ENCODE assay signal across 18 cellular contexts in genomic region chr5:68708842-68709170, GRCh38.
A peak's percentile ranks its signal among the peaks of the same experiment; 100 is the strongest.
DNase-seq lines count a peak whose midpoint lies in the region; ATAC-seq and TF ChIP-seq lines count a peak whose summit lies in the region.
"Had no signal": no experiment of that assay in that cellular context is flagged by ENCODE, and none has a peak within 500 bp of the region (broad histone marks: within the 10 kb centered on the region; RNA-seq: fewer than 3 reads in every experiment).

No MANE protein-coding gene starts in this region.

- no peak for DNase-seq in SK-N-MC (ENCODE audit: low read depth, low spot score)
- no peak for DNase-seq in left lobe of liver (ENCODE audit: low spot score)
- no peak for DNase-seq in smooth muscle cell (lab: John Stamatoyannopoulos, UW; ENCODE audit: unreplicated experiment)
- DNase-seq in activated CD8-positive, alpha-beta T cell treated with anti-CD3 and anti-CD28 coated beads for 36 hours = no peak
- DNase-seq in esophagus squamous epithelium (lab: John Stamatoyannopoulos, UW) = no peak
- DNase-seq in stimulated activated naive B cell treated with anti-CD40 and anti-IgM and Interleukin-4, amounts not matched to agents 10 μg/mL and 1 μg/mL and 100 μg/mL, for 72 hours = no peak
- DNase-seq: Calu3; CD4-positive, alpha-beta memory T cell; IMR-90; Kasumi-1; MM.1S; NCI-H1092 treated with DMSO at 0.1 percent for 48 hours; NCI-H1694 treated with DMSO at 0.1 percent for 48 hours; NCI-H226; NK-92 treated with Interleukin-12 subunit alpha and Interleukin-12 subunit beta, amount 100 ng/mL, for 24 hours; SIG-M5 had no signal

- ATAC-seq in left lobe of liver = peak; percentile 23
- no peak for ATAC-seq in activated CD8-positive, alpha-beta T cell treated with anti-CD3 and anti-CD28 coated beads for 36 hours
- no peak for ATAC-seq in stimulated activated naive B cell treated with anti-CD40 and anti-IgM and Interleukin-4, amounts not matched to agents 10 μg/mL and 1 μg/mL and 100 μg/mL, for 72 hours (replicated peaks)

- peaks cover 7% of the 10 kb centered on the region for H3F3A ChIP-seq in smooth muscle cell (ENCODE audit: low read depth)

- H3K9me3 ChIP-seq in BLaER1 treated with 17β-estradiol and CSF1 and Interleukin-3, amounts not matched to agents 10 nM and 100 nM (replicated peaks in 1 of 11) = peaks cover 0 to 14% (median 4%) of the 10 kb centered on the region in 11 experiments; a peak in 5 of 22 replicates
- H3K9me3 ChIP-seq in SK-N-MC (ENCODE audit: low read depth, low read length) (no peaks in the 10 kb centered on the region), smooth muscle cell (replicated peaks; ENCODE audit: low read depth) (no peaks in the 10 kb centered on the region), esophagus squamous epithelium (no peaks in the 10 kb centered on the region)
- H3K9me3 ChIP-seq: HAP-1 had no signal

- TF ChIP-seq CTCF in smooth muscle cell (IDR thresholded peaks at IDR 0.05; ENCODE audit: borderline replicate concordance, insufficient read depth, poor library complexity, severe bottlenecking) (no peak), esophagus squamous epithelium (IDR thresholded peaks at IDR 0.05) (no peak)
- TF ChIP-seq CTCF in activated CD8-positive, alpha-beta T cell treated with anti-CD3 and anti-CD28 coated beads for 36 hours (IDR thresholded peaks at IDR 0.05) = no peak

- no peak for TF ChIP-seq POLR2A in esophagus squamous epithelium (IDR thresholded peaks at IDR 0.05)

- no peak overlapping the region for H3K27ac Mint-ChIP-seq in activated CD8-positive, alpha-beta T cell treated with anti-CD3 and anti-CD28 coated beads for 36 hours
- no peak overlapping the region for H3K27ac Mint-ChIP-seq in stimulated activated naive B cell treated with anti-CD40 and anti-IgM and Interleukin-4, amounts not matched to agents 10 μg/mL and 1 μg/mL and 100 μg/mL, for 72 hours
- H3K27ac Mint-ChIP-seq: CD4-positive, alpha-beta memory T cell had no signal

- peak overlapping the region; percentile 36 for H2AFZ ChIP-seq in smooth muscle cell (ENCODE audit: low read depth)

- no peaks in the 10 kb centered on the region for H3K9me3 Mint-ChIP-seq in activated CD8-positive, alpha-beta T cell treated with anti-CD3 and anti-CD28 coated beads for 36 hours
- H3K9me3 Mint-ChIP-seq in stimulated activated naive B cell treated with anti-CD40 and anti-IgM and Interleukin-4, amounts not matched to agents 10 μg/mL and 1 μg/mL and 100 μg/mL, for 72 hours = peaks cover 2 to 4% of the 10 kb centered on the region in 2 donors

- no peak overlapping the region for H3K27ac ChIP-seq in BLaER1 treated with 17β-estradiol and CSF1 and Interleukin-3, amounts not matched to agents 10 nM and 100 nM
- peak overlapping the region; percentile 74 for H3K27ac ChIP-seq in SK-N-MC
- peak overlapping the region; percentile 1 for H3K27ac ChIP-seq in smooth muscle cell (ENCODE audit: low read depth)
- H3K27ac ChIP-seq in esophagus squamous epithelium = no peak overlapping the region

- peaks cover 33% of the 10 kb centered on the region for H3K4me1 Mint-ChIP-seq in activated CD8-positive, alpha-beta T cell treated with anti-CD3 and anti-CD28 coated beads for 36 hours (ENCODE audit: low read depth)
- peaks cover 35 to 66% of the 10 kb centered on the region in 2 donors for H3K4me1 Mint-ChIP-seq in stimulated activated naive B cell treated with anti-CD40 and anti-IgM and Interleukin-4, amounts not matched to agents 10 μg/mL and 1 μg/mL and 100 μg/mL, for 72 hours

- 48% methylated on average over 1 of the region's 1 CpG for WGBS in smooth muscle cell (ENCODE audit: low lambda C conversion rate)
- 32 to 36% methylated on average over 1 of the region's 1 CpG for WGBS in esophagus squamous epithelium, 2 donors

- intact Hi-C loops in activated CD8-positive, alpha-beta T cell treated with anti-CD3 and anti-CD28 coated beads for 36 hours (cut with micrococcal nuclease) = no loop called here
- intact Hi-C loops in esophagus squamous epithelium (cut with DNase I) = no loop called here

- H3K27me3 ChIP-seq in BLaER1 treated with 17β-estradiol and CSF1 and Interleukin-3, amounts not matched to agents 10 nM and 100 nM = no peaks in the 10 kb centered on the region
- H3K27me3 ChIP-seq in smooth muscle cell (ENCODE audit: low read depth) = no peaks in the 10 kb centered on the region
- no peaks in the 10 kb centered on the region for H3K27me3 ChIP-seq in esophagus squamous epithelium

- H3K4me2 ChIP-seq in BLaER1 treated with 17β-estradiol and CSF1 and Interleukin-3, amounts not matched to agents 10 nM and 100 nM = peak overlapping the region in 7 of 11 experiments; percentile 72 to 92 (median 82); a peak in 12 of 22 replicates
- H3K4me2 ChIP-seq in smooth muscle cell = peak overlapping the region; percentile 2

- no peaks in the 10 kb centered on the region for H4K20me1 ChIP-seq in BLaER1 treated with 17β-estradiol and CSF1 and Interleukin-3, amounts not matched to agents 10 nM and 100 nM
- no peaks in the 10 kb centered on the region for H4K20me1 ChIP-seq in smooth muscle cell (ENCODE audit: low read depth)

- H3K79me2 ChIP-seq in smooth muscle cell (ENCODE audit: low read depth) = no peaks in the 10 kb centered on the region

- CTCF ChIA-PET in activated CD8-positive, alpha-beta T cell treated with anti-CD3 and anti-CD28 coated beads for 36 hours (lab: Charles Lee) = no interaction called here

- no peaks in the 10 kb centered on the region for H3K36me3 Mint-ChIP-seq in activated CD8-positive, alpha-beta T cell treated with anti-CD3 and anti-CD28 coated beads for 36 hours (ENCODE audit: low read depth)
- peaks cover 2 to 3% of the 10 kb centered on the region in 2 donors for H3K36me3 Mint-ChIP-seq in stimulated activated naive B cell treated with anti-CD40 and anti-IgM and Interleukin-4, amounts not matched to agents 10 μg/mL and 1 μg/mL and 100 μg/mL, for 72 hours
- H3K36me3 Mint-ChIP-seq: CD4-positive, alpha-beta memory T cell had no signal

- H3K4me1 ChIP-seq in BLaER1 treated with 17β-estradiol and CSF1 and Interleukin-3, amounts not matched to agents 10 nM and 100 nM = peaks cover 25 to 55% (median 51%) of the 10 kb centered on the region in 10 experiments
- H3K4me1 ChIP-seq in smooth muscle cell (ENCODE audit: low read depth) (peaks cover 26% of the 10 kb centered on the region), esophagus squamous epithelium (peaks cover 0 to 11% (median 0%) of the 10 kb centered on the region in 3 donors)
- H3K4me1 ChIP-seq: HAP-1 had no signal

- H3K36me3 ChIP-seq in BLaER1 treated with 17β-estradiol and CSF1 and Interleukin-3, amounts not matched to agents 10 nM and 100 nM = no peaks in the 10 kb centered on the region
- H3K36me3 ChIP-seq in SK-N-MC (ENCODE audit: insufficient read depth, low read length) (no peaks in the 10 kb centered on the region), smooth muscle cell (ENCODE audit: low read depth) (no peaks in the 10 kb centered on the region), esophagus squamous epithelium (no peaks in the 10 kb centered on the region)
- H3K36me3 ChIP-seq: HAP-1 had no signal

- H3K27me3 Mint-ChIP-seq in activated CD8-positive, alpha-beta T cell treated with anti-CD3 and anti-CD28 coated beads for 36 hours = no peaks in the 10 kb centered on the region
- H3K27me3 Mint-ChIP-seq in stimulated activated naive B cell treated with anti-CD40 and anti-IgM and Interleukin-4, amounts not matched to agents 10 μg/mL and 1 μg/mL and 100 μg/mL, for 72 hours = no peaks in the 10 kb centered on the region

- H3K4me3 Mint-ChIP-seq in activated CD8-positive, alpha-beta T cell treated with anti-CD3 and anti-CD28 coated beads for 36 hours = no peak overlapping the region
- H3K4me3 Mint-ChIP-seq in stimulated activated naive B cell treated with anti-CD40 and anti-IgM and Interleukin-4, amounts not matched to agents 10 μg/mL and 1 μg/mL and 100 μg/mL, for 72 hours = no peak overlapping the region
- H3K4me3 Mint-ChIP-seq: CD4-positive, alpha-beta memory T cell had no signal

- H3K4me3 ChIP-seq in BLaER1 treated with 17β-estradiol and CSF1 and Interleukin-3, amounts not matched to agents 10 nM and 100 nM = no peak overlapping the region
- H3K4me3 ChIP-seq in SK-N-MC (0 out of 2 replicates have a peak overlapping the region, but pooled peaks have one; percentile 14), smooth muscle cell (no peak overlapping the region), esophagus squamous epithelium (no peak overlapping the region)
- H3K4me3 ChIP-seq: HAP-1 had no signal

- POLR2A ChIA-PET in activated CD8-positive, alpha-beta T cell treated with anti-CD3 and anti-CD28 coated beads for 36 hours (lab: Charles Lee) = no interaction called here

- H3K9ac ChIP-seq in BLaER1 treated with 17β-estradiol and CSF1 and Interleukin-3, amounts not matched to agents 10 nM and 100 nM = no peak overlapping the region
- H3K9ac ChIP-seq in SK-N-MC (ENCODE audit: insufficient read length) (no peak overlapping the region), smooth muscle cell (ENCODE audit: low read depth) (no peak overlapping the region)

Comparison
In these comparisons a context has a peak if more than half of its experiments do, and no peak if none do; other contexts are left out.
1. H3K27ac ChIP-seq: peak in SK-N-MC (single experiment) and smooth muscle cell (single experiment); none in BLaER1 treated with 17β-estradiol and CSF1 and Interleukin-3, amounts not matched to agents 10 nM and 100 nM (0 of 11) and esophagus squamous epithelium (0 of 4).